1 cellular context compared by ENCODE assay signal in the genomic region with DNA sequence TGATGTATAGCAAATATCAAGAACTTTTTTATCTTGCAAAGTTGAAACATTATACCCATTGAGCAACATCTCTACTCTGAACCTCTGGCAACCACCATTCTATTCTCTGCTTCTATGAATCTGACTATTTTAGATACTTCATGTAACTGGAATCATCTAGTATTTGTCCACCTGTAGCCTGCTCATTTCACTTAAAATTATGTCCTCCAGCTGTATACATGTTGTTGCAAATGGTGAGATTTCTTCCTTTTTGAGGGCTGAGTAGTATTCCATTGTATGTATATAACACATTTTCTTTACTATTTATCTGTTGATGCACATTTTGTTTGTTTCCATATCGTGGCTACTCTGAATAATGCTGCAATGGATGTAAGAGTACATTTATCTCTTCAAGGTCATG.
TF ChIP-seq lines count a peak whose summit lies in the region.

No MANE protein-coding gene starts in this region.

TF ChIP-seq in K562, 482 proteins besides CTCF, POLR2A, EP300 and RAD21 (continued from another document):
- TF ChIP-seq, protein P1, sequence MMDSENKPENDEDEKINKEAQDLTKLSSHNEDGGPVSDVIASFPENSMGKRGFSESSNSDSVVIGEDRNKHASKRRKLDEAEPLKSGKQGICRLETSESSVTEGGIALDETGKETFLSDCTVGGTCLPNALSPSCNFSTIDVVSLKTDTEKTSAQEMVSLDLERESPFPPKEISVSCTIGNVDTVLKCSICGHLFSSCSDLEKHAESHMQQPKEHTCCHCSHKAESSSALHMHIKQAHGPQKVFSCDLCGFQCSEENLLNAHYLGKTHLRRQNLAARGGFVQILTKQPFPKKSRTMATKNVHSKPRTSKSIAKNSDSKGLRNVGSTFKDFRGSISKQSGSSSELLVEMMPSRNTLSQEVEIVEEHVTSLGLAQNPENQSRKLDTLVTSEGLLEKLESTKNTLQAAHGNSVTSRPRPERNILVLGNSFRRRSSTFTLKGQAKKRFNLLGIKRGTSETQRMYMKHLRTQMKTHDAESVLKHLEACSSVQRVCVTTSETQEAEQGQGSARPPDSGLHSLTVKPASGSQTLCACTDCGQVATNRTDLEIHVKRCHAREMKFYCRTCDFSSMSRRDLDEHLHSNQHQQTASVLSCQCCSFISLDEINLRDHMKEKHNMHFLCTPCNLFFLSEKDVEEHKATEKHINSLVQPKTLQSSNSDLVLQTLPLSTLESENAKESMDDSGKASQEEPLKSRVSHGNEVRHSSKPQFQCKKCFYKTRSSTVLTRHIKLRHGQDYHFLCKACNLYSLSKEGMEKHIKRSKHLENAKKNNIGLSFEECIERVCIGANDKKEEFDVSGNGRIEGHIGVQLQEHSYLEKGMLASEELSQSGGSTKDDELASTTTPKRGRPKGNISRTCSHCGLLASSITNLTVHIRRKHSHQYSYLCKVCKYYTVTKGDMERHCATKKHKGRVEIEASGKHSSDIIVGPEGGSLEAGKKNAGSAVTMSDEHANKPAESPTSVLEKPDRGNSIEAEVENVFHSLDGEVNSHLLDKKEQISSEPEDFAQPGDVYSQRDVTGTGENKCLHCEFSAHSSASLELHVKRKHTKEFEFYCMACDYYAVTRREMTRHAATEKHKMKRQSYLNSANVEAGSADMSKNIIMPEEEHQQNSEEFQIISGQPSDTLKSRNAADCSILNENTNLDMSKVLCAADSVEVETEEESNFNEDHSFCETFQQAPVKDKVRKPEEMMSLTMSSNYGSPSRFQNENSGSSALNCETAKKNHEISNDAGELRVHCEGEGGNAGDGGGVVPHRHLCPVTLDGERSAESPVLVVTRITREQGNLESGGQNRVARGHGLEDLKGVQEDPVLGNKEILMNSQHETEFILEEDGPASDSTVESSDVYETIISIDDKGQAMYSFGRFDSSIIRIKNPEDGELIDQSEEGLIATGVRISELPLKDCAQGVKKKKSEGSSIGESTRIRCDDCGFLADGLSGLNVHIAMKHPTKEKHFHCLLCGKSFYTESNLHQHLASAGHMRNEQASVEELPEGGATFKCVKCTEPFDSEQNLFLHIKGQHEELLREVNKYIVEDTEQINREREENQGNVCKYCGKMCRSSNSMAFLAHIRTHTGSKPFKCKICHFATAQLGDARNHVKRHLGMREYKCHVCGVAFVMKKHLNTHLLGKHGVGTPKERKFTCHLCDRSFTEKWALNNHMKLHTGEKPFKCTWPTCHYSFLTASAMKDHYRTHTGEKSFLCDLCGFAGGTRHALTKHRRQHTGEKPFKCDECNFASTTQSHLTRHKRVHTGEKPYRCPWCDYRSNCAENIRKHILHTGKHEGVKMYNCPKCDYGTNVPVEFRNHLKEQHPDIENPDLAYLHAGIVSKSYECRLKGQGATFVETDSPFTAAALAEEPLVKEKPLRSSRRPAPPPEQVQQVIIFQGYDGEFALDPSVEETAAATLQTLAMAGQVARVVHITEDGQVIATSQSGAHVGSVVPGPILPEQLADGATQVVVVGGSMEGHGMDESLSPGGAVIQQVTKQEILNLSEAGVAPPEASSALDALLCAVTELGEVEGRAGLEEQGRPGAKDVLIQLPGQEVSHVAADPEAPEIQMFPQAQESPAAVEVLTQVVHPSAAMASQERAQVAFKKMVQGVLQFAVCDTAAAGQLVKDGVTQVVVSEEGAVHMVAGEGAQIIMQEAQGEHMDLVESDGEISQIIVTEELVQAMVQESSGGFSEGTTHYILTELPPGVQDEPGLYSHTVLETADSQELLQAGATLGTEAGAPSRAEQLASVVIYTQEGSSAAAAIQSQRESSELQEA (IDR thresholded peaks at IDR 0.05; ENCODE audit: low read depth) = no peak
- TF ChIP-seq ZNF146 (CRISPR knock-in tag; IDR thresholded peaks at IDR 0.05; ENCODE audit: unreplicated experiment) (peak; percentile 50), RBBP5 (IDR thresholded peaks at IDR 0.05; ENCODE audit: borderline replicate concordance, insufficient read depth, low read length, poor library complexity, severe bottlenecking) (no peak)
